In the genomic region with DNA sequence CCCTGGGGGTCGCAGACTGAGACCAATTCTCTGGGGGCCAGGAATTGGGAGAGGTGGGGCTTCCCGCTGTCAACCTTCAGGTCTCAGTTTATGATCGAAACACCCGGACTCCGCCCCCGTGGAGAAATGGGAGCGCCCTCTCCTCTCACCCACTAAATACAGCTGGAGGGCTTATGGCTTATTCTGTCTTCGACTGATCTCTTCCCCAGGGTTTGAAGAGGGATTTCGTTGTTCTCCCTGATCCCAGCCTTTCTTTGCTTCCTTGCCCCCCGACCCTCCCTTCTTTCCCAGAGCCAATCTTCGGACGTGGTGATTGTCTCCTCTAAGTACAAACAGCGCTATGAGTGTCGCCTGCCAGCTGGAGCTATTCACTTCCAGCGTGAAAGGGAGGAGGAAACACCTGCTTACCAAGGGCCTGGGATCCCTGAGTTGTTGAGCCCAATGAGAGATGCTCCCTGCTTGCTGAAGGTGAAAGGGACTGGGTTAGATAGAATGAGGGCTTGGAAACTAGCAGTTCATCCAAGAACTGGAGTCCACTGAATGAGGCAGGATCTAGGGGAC, we compare ENCODE assay signal across 10 cellular contexts. TPM values are rescaled to one million over a fixed set of nuclear protein-coding genes. Genes with fewer than 3 reads are reported as not detected.
DNase-seq lines count a peak whose midpoint lies in the region; ATAC-seq and TF ChIP-seq lines count a peak whose summit lies in the region.
"Had no signal": no experiment of that assay in that cellular context is flagged by ENCODE, and none has a peak within 500 bp of the region (broad histone marks: within the 10 kb centered on the region; RNA-seq: fewer than 3 reads in every experiment).

No MANE protein-coding gene starts in this region.

- H3K36me3 Mint-ChIP-seq in CD8-positive, alpha-beta T cell = peaks cover 40% of the 10 kb centered on the region

- H3K27ac Mint-ChIP-seq in CD8-positive, alpha-beta T cell = no peak overlapping the region
- H3K27ac Mint-ChIP-seq: IgD-negative memory B cell, memory B cell had no signal

- TF ChIP-seq POLR2A in GM18505 (IDR thresholded peaks at IDR 0.05; ENCODE audit: borderline replicate concordance, extremely low read depth, insufficient read depth, insufficient read length) = no peak

- no peak for DNase-seq in CD8-positive, alpha-beta T cell
- DNase-seq in adipocyte (ENCODE audit: low read depth) = peak; percentile 52
- peak; percentile 18 for DNase-seq in iPS-NIHi7 (ENCODE audit: extremely low spot score)

- WGBS in thymus = under 1% methylated on average over 15 of the region's 15 CpGs

- CTCF ChIA-PET in CD8-positive, alpha-beta T cell (lab: Charles Lee) = interaction anchor here (0.8 to 2.9 kb wide), 7 partner anchors 10 to 112 kb away, joined by 3 to 15 read pairs (median 4); partner anchors contain the start of gene TSPAN31

- H3K9me3 ChIP-seq in CD8-positive, alpha-beta T cell (ENCODE audit: low read length) = no peaks in the 10 kb centered on the region
- no peaks in the 10 kb centered on the region for H3K9me3 ChIP-seq in adipocyte (ENCODE audit: control insufficient read depth, low read length)
- no peaks in the 10 kb centered on the region for H3K9me3 ChIP-seq in thymus (ENCODE audit: control insufficient read depth)

- no peaks in the 10 kb centered on the region for H3K27me3 ChIP-seq in CD8-positive, alpha-beta T cell (ENCODE audit: insufficient read depth, low read length)
- H3K27me3 ChIP-seq in adipocyte (replicated peaks; ENCODE audit: control insufficient read depth, insufficient read depth, low read length) = no peaks in the 10 kb centered on the region
- no peaks in the 10 kb centered on the region for H3K27me3 ChIP-seq in thymus (ENCODE audit: control insufficient read depth, insufficient read depth)

- ATAC-seq in CD8-positive, alpha-beta T cell = no peak
- ATAC-seq in HG03108 (IDR thresholded peaks at IDR 0.05; ENCODE audit: unreplicated experiment) = peak; percentile 1
- no peak for ATAC-seq in GM18505 (IDR thresholded peaks at IDR 0.05; ENCODE audit: unreplicated experiment)
- ATAC-seq in HG03280 (IDR thresholded peaks at IDR 0.05; ENCODE audit: unreplicated experiment) = no peak
- no peak for ATAC-seq in GM19452 (IDR thresholded peaks at IDR 0.05; ENCODE audit: unreplicated experiment)

- POLR2A ChIA-PET in CD8-positive, alpha-beta T cell (lab: Charles Lee) = interaction anchor here (0.8 to 2.5 kb wide), 8 partner anchors 12 to 236 kb away, joined by 3 to 8 read pairs (median 3); partner anchors contain the start of gene CDK4

- no peaks in the 10 kb centered on the region for H3K9me3 Mint-ChIP-seq in CD8-positive, alpha-beta T cell
- H3K9me3 Mint-ChIP-seq: IgD-negative memory B cell, memory B cell had no signal

- intact Hi-C loops in CD8-positive, alpha-beta T cell (cut with DNase I, micrococcal nuclease) = loop anchor here (1.0 to 10.0 kb wide), 6 partner anchors 48 to 248 kb away; partner anchors contain the start of genes GLI1 (in 2 of the 2), INHBE (in 2 of the 2), ATP23 (in 1 of the 2) and B4GALNT1 (in 1 of the 2)

- H3K4me1 ChIP-seq in CD8-positive, alpha-beta T cell (ENCODE audit: insufficient read depth, low read length) = peaks cover 17% of the 10 kb centered on the region
- peaks cover 12% of the 10 kb centered on the region for H3K4me1 ChIP-seq in adipocyte (ENCODE audit: control insufficient read depth, insufficient read depth, low read length)
- H3K4me1 ChIP-seq in thymus (ENCODE audit: control insufficient read depth, insufficient read depth, low read length) = peaks cover 10% of the 10 kb centered on the region

- H3K36me3 ChIP-seq in CD8-positive, alpha-beta T cell (ENCODE audit: insufficient read depth, low read length) = peaks cover 20% of the 10 kb centered on the region
- H3K36me3 ChIP-seq in adipocyte (ENCODE audit: control insufficient read depth, insufficient read depth, low read length, severe bottlenecking) = peaks cover 32% of the 10 kb centered on the region
- peaks cover 22% of the 10 kb centered on the region for H3K36me3 ChIP-seq in thymus (ENCODE audit: control insufficient read depth, insufficient read depth)

- H3K4me3 Mint-ChIP-seq in CD8-positive, alpha-beta T cell = no peak overlapping the region
- H3K4me3 Mint-ChIP-seq: IgD-negative memory B cell, memory B cell had no signal

- peaks cover 3% of the 10 kb centered on the region for H3K27me3 Mint-ChIP-seq in CD8-positive, alpha-beta T cell (ENCODE audit: low read depth)
- H3K27me3 Mint-ChIP-seq: IgD-negative memory B cell had no signal

- peak overlapping the region; percentile 89 for H3K4me3 ChIP-seq in CD8-positive, alpha-beta T cell (ENCODE audit: low read depth, low read length)
- peak overlapping the region; percentile 99 for H3K4me3 ChIP-seq in adipocyte (ENCODE audit: low read length)
- H3K4me3 ChIP-seq in thymus (ENCODE audit: low read length) = peak overlapping the region; percentile 73

- peak overlapping the region; percentile 99 for H3K9ac ChIP-seq in adipocyte (ENCODE audit: low read length)

- no peak for TF ChIP-seq CTCF in CD8-positive, alpha-beta T cell (IDR thresholded peaks at IDR 0.05)

- peak overlapping the region; percentile 81 for H3K27ac ChIP-seq in CD8-positive, alpha-beta T cell (ENCODE audit: low read depth, low read length)
- peak overlapping the region; percentile 48 for H3K27ac ChIP-seq in thymus (ENCODE audit: low read depth)

- peaks cover 20% of the 10 kb centered on the region for H3K4me1 Mint-ChIP-seq in CD8-positive, alpha-beta T cell (ENCODE audit: low read depth)

RNA-seq across cellular contexts. Expression of gene OS9, which starts 0.6 kb away (rescaled TPM):
- 100 to 1,000 TPM; 105 to 119 TPM for total RNA-seq in CD8-positive, alpha-beta T cell
- polyA plus RNA-seq in thymus = 166 TPM

RNA-seq across cellular contexts. Expression of gene AGAP2, which starts 44.0 kb away (rescaled TPM):
- 10 to 100 TPM; 22.2 to 23.5 TPM for total RNA-seq in CD8-positive, alpha-beta T cell
- polyA plus RNA-seq in thymus = 15.5 TPM

RNA-seq across cellular contexts. Expression of gene TSPAN31, which starts 50.3 kb away (rescaled TPM):
- total RNA-seq in CD8-positive, alpha-beta T cell = 1 to 10 TPM; 7.3 to 8.0 TPM
- 31.4 TPM for polyA plus RNA-seq in thymus

RNA-seq across cellular contexts. Expression of gene CDK4, which starts 57.6 kb away (rescaled TPM):
- 10 to 100 TPM in 1 of 2 experiments, 1 to 10 TPM in 1; 8.5 to 10.0 TPM for total RNA-seq in CD8-positive, alpha-beta T cell
- 38.5 TPM for polyA plus RNA-seq in thymus

Comparison
In these comparisons a context has a peak if more than half of its experiments do, and no peak if none do; other contexts are left out.
1. DNase-seq: peak in adipocyte (single experiment) and iPS-NIHi7 (single experiment); none in CD8-positive, alpha-beta T cell (0 of 7).
2. Peak in every context shown above with its lines, with median percentiles within 50 percentile points of each other: H3K4me3 ChIP-seq.